Comparison of ENCODE assay signal across 8 cellular contexts in genomic region chr9:129726322-129727160, GRCh38. TPM values are rescaled to one million over a fixed set of nuclear protein-coding genes. Genes with fewer than 3 reads are reported as not detected.
DNase-seq lines count a peak whose midpoint lies in the region; ATAC-seq, FAIRE-seq and TF ChIP-seq lines count a peak whose summit lies in the region.

No MANE protein-coding gene starts in this region.

- no peak overlapping the region for H3K9ac ChIP-seq in kidney (ENCODE audit: low read length in 2 of 2)

- H3K4me3 ChIP-seq in cardiac fibroblast (replicated peaks in 1 of 2; ENCODE audit: low read depth in 2 of 2, low read length in 2 of 2) (no peak overlapping the region), kidney (ENCODE audit: low read length in 2 of 2) (no peak overlapping the region)

- H3K36me3 ChIP-seq in kidney (ENCODE audit: control insufficient read depth in 1 of 2, insufficient read depth in 2 of 2, low read length in 2 of 2) = no peaks in the 10 kb centered on the region

- H3K4me1 ChIP-seq in kidney (ENCODE audit: control insufficient read depth in 1 of 2, insufficient read depth in 1 of 2, low read depth in 1 of 2, low read length in 2 of 2) = no peaks in the 10 kb centered on the region

- intact Hi-C loops in kidney (cut with DNase I) = no loop called here

- no peaks in the 10 kb centered on the region for H3K9me3 ChIP-seq in kidney (ENCODE audit: control insufficient read depth in 1 of 2, low read length in 2 of 2)

- no peak for FAIRE-seq in kidney (lab: Jason Lieb, UNC)

- no peak overlapping the region for H3K27ac ChIP-seq in kidney (ENCODE audit: low read depth in 2 of 2, low read length in 2 of 2)

- no peak for ATAC-seq in GM19455 (IDR thresholded peaks at IDR 0.05; ENCODE audit: unreplicated experiment)

- TF ChIP-seq CTCF in cardiac fibroblast (IDR thresholded peaks at IDR 0.05; ENCODE audit: low read depth, low read length) = peak; percentile 99
- TF ChIP-seq CTCF in kidney (IDR thresholded peaks at IDR 0.05; ENCODE audit: borderline replicate concordance, extremely low read depth, insufficient read depth) = peak; percentile 59

- DNase-seq in SIG-M5 treated with dmso at 0.1 percent for 504 hours (lab: John Stamatoyannopoulos, UW; ENCODE audit: unreplicated experiment) = peak; percentile 61
- no peak for DNase-seq in SIG-M5 (lab: John Stamatoyannopoulos, UW)
- peak; percentile 76 for DNase-seq in NCI-H2196 (lab: John Stamatoyannopoulos, UW; ENCODE audit: unreplicated experiment)
- peak; percentile 12 for DNase-seq in activated CD4-positive, CD25-positive, alpha-beta regulatory T cell treated with anti-CD3 and anti-CD28 coated beads, Interleukin-2, amount 50 U/mL, for 16 hours (ENCODE audit: low read depth, low spot score)
- DNase-seq in cardiac fibroblast (ENCODE audit: low read depth in 2 of 2) = peak; percentile 80 to 92
- DNase-seq in kidney = peak; percentile 83
- DNase-seq in stimulated activated CD4-positive, alpha-beta T cell treated with anti-CD3 and anti-CD28 coated beads, Interleukin-2, amount 100 ng/mL, for 24 hours = peak; percentile 65 to 74

RNA-seq across cellular contexts. Expression of gene PTGES, which starts 26.3 kb away (rescaled TPM):
- total RNA-seq in kidney = 8.9 TPM
- polyA plus RNA-seq in kidney (ENCODE audit: insufficient read depth, low read depth, low replicate concordance) = 8.1 TPM
